In genomic region chr19:19485161-19485997, GRCh38 we compare ENCODE assay signal across 9 cellular contexts. TPM values are rescaled to one million over a fixed set of nuclear protein-coding genes. Genes with fewer than 3 reads are reported as not detected.
DNase-seq lines count a peak whose midpoint lies in the region; ATAC-seq, FAIRE-seq and TF ChIP-seq lines count a peak whose summit lies in the region.
"Had no signal": no experiment of that assay in that cellular context is flagged by ENCODE, and none has a peak within 500 bp of the region (broad histone marks: within the 10 kb centered on the region; RNA-seq: fewer than 3 reads in every experiment).

No MANE protein-coding gene starts in this region.

- peaks cover 27% of the 10 kb centered on the region for H3K4me1 Mint-ChIP-seq in activated T-helper 17 cell treated with anti-CD3 and anti-CD28 coated beads, Interleukin-2, amount 50 U/mL, for 72 hours

- TF ChIP-seq EP300 in transverse colon (IDR thresholded peaks at IDR 0.05; ENCODE audit: low read depth) = no peak

- peak overlapping the region; percentile 54 for H3K27ac Mint-ChIP-seq in activated T-helper 17 cell treated with anti-CD3 and anti-CD28 coated beads, Interleukin-2, amount 50 U/mL, for 72 hours

- H3K9me3 ChIP-seq in heart left ventricle (no peaks in the 10 kb centered on the region), right atrium auricular region (no peaks in the 10 kb centered on the region), transverse colon (no peaks in the 10 kb centered on the region)
- H3K9me3 ChIP-seq: Caco-2 had no signal

- TF ChIP-seq CTCF in heart left ventricle (IDR thresholded peaks at IDR 0.05) (no peak), right atrium auricular region (IDR thresholded peaks at IDR 0.05) (no peak), D721Med (IDR thresholded peaks at IDR 0.05; ENCODE audit: insufficient read depth, missing control alignments) (no peak), transverse colon (IDR thresholded peaks at IDR 0.05) (no peak)

- in situ Hi-C loops in transverse colon (cut with MboI; ENCODE audit: low pct_ligation_motif_present in 1 of 4, low pct_unique_long_range_greater_than_20kb in 1 of 4, low sequenced_read_pairs in 3 of 4) = loop anchor here in 3 of 4 donors (25.0 kb wide), 2 partner anchors 123 to 298 kb away; partner anchors contain the start of genes BORCS8 (in 1 of the 3) and RFXANK (in 1 of the 3)

- no peak overlapping the region for H3K4me3 Mint-ChIP-seq in activated T-helper 17 cell treated with anti-CD3 and anti-CD28 coated beads, Interleukin-2, amount 50 U/mL, for 72 hours

- DNase-seq in heart left ventricle (peak in 3 of 5 donors; percentile 53 to 71 (median 68)), right atrium auricular region (ENCODE audit: low spot score) (no peak), hepatic stellate cell (ENCODE audit: low spot score) (peak; percentile 77), stromal cell of bone marrow (ENCODE audit: low read depth) (peak; percentile 14), D721Med (ENCODE audit: insufficient read length, low spot score) (no peak), transverse colon (no peak)
- DNase-seq: Caco-2 had no signal

- intact Hi-C loops in heart left ventricle (cut with DNase I) = loop anchor here in 2 of 10 donors (5.0 to 10.0 kb wide), 3 partner anchors 78 to 341 kb away; partner anchors contain the start of gene GATAD2A (in 1 of the 2)
- intact Hi-C loops in transverse colon (cut with DNase I; ENCODE audit: low total_unique reads) = loop anchor here (2.0 kb wide), 1 partner anchor 117 kb away; no protein-coding TSS in a partner anchor

- H3K36me3 Mint-ChIP-seq in activated T-helper 17 cell treated with anti-CD3 and anti-CD28 coated beads, Interleukin-2, amount 50 U/mL, for 72 hours (ENCODE audit: low read depth) = peaks cover 22% of the 10 kb centered on the region

- no peaks in the 10 kb centered on the region for H3K27me3 ChIP-seq in heart left ventricle
- H3K27me3 ChIP-seq in right atrium auricular region = no peaks in the 10 kb centered on the region
- H3K27me3 ChIP-seq in transverse colon = no peaks in the 10 kb centered on the region

- H3K4me1 ChIP-seq in heart left ventricle (peaks cover 10 to 69% (median 45%) of the 10 kb centered on the region in 12 donors), right atrium auricular region (peaks cover 0 to 63% of the 10 kb centered on the region in 2 donors), transverse colon (peaks cover 15 to 45% (median 41%) of the 10 kb centered on the region in 4 donors)

- H3K4me3 ChIP-seq in heart left ventricle = no peak overlapping the region
- no peak overlapping the region for H3K4me3 ChIP-seq in right atrium auricular region
- no peak overlapping the region for H3K4me3 ChIP-seq in transverse colon

- FAIRE-seq in D721Med (lab: Jason Lieb, UNC) = no peak

- no peaks in the 10 kb centered on the region for H3K27me3 Mint-ChIP-seq in activated T-helper 17 cell treated with anti-CD3 and anti-CD28 coated beads, Interleukin-2, amount 50 U/mL, for 72 hours

- H3K9me3 Mint-ChIP-seq in activated T-helper 17 cell treated with anti-CD3 and anti-CD28 coated beads, Interleukin-2, amount 50 U/mL, for 72 hours = no peaks in the 10 kb centered on the region

- H3K36me3 ChIP-seq in heart left ventricle (peaks cover 0 to 38% (median 0%) of the 10 kb centered on the region in 9 donors), right atrium auricular region (no peaks in the 10 kb centered on the region), transverse colon (no peaks in the 10 kb centered on the region)

- ATAC-seq in heart left ventricle = peak in 2 of 4 donors; percentile 1 to 6
- ATAC-seq in activated T-helper 17 cell treated with anti-CD3 and anti-CD28 coated beads, Interleukin-2, amount 50 U/mL, for 72 hours (replicated peaks) = no peak
- ATAC-seq in HG02973 (IDR thresholded peaks at IDR 0.05; ENCODE audit: unreplicated experiment) = no peak

- peak overlapping the region in 3 of 12 donors; percentile 4 to 60 (median 18) for H3K27ac ChIP-seq in heart left ventricle
- H3K27ac ChIP-seq in right atrium auricular region = no peak overlapping the region
- H3K27ac ChIP-seq in transverse colon = no peak overlapping the region

- TF ChIP-seq POLR2A in heart left ventricle (IDR thresholded peaks at IDR 0.05) (no peak), transverse colon (IDR thresholded peaks at IDR 0.05) (no peak)

- 68 to 72% (median 69%) methylated on average over 15 of the region's 15 CpGs for WGBS in heart left ventricle, 4 donors
- WGBS in transverse colon (ENCODE audit: low coverage in 1 of 2), 2 donors = 76% methylated on average over 15 of the region's 15 CpGs; no CpG with 5 or more reads in 1 of the 2 donors

RNA-seq across cellular contexts. Expression of gene TSSK6, which starts 30.0 kb away (rescaled TPM):
- total RNA-seq in heart left ventricle (1 to 10 TPM in 1 of 9 donors, under 1 TPM in 8; 0.28 to 1.0 (median 0.54) TPM), right atrium auricular region (1 to 10 TPM; 1.2 to 1.3 TPM), transverse colon (10 to 100 TPM in 2 of 4 donors, 1 to 10 TPM in 2; 2.6 to 10.5 (median 6.8) TPM)
- under 1 TPM; 0.57 to 0.61 TPM for polyA plus RNA-seq in heart left ventricle
- 1 to 10 TPM; 4.1 to 4.5 TPM for total RNA-seq in activated T-helper 17 cell treated with anti-CD3 and anti-CD28 coated beads, Interleukin-2, amount 50 U/mL, for 72 hours

RNA-seq across cellular contexts. Expression of gene NDUFA13, which starts 30.6 kb away (rescaled TPM):
- total RNA-seq in heart left ventricle (1,000 to 10,000 TPM in 3 of 9 donors, 100 to 1,000 TPM in 6; 101 to 1,154 (median 960) TPM), right atrium auricular region (100 to 1,000 TPM in 1 of 2 donors, 10 to 100 TPM in 1; 59.3 to 198 TPM), transverse colon (100 to 1,000 TPM in 1 of 4 donors, 10 to 100 TPM in 3; 21.1 to 100 (median 76.0) TPM)
- polyA plus RNA-seq in heart left ventricle = 1,000 to 10,000 TPM in 1 of 2 donors, 100 to 1,000 TPM in 1; 856 to 1,476 TPM
- 100 to 1,000 TPM; 276 to 397 TPM for total RNA-seq in activated T-helper 17 cell treated with anti-CD3 and anti-CD28 coated beads, Interleukin-2, amount 50 U/mL, for 72 hours

RNA-seq across cellular contexts. Expression of gene YJEFN3, which starts 43.3 kb away (rescaled TPM):
- total RNA-seq in heart left ventricle = 1 to 10 TPM in 8 of 9 donors, not detected in 1; 1.2 to 5.4 (median 2.3) TPM
- polyA plus RNA-seq in heart left ventricle = 1 to 10 TPM; 3.6 to 5.3 TPM
- 1 to 10 TPM in 1 of 2 donors, under 1 TPM in 1; 0.85 to 1.5 TPM for total RNA-seq in right atrium auricular region
- total RNA-seq in activated T-helper 17 cell treated with anti-CD3 and anti-CD28 coated beads, Interleukin-2, amount 50 U/mL, for 72 hours = 10 to 100 TPM in 1 of 2 donors, 1 to 10 TPM in 1; 6.7 to 10.3 TPM
- 1 to 10 TPM; 3.5 to 6.0 (median 4.0) TPM for total RNA-seq in transverse colon

RNA-seq across cellular contexts. Expression of gene CILP2, which starts 52.7 kb away (rescaled TPM):
- total RNA-seq in heart left ventricle (under 1 TPM in 7 of 9 donors, not detected in 2; 0.07 to 0.61 (median 0.22) TPM), right atrium auricular region (under 1 TPM; 0.19 to 0.24 TPM), transverse colon (under 1 TPM in 1 of 4 donors, not detected in 3; 0.48 TPM)
- polyA plus RNA-seq in heart left ventricle = under 1 TPM; 0.08 to 0.24 TPM
- under 1 TPM; 0.26 to 0.97 TPM for total RNA-seq in activated T-helper 17 cell treated with anti-CD3 and anti-CD28 coated beads, Interleukin-2, amount 50 U/mL, for 72 hours

Comparison
In these comparisons a context has a peak if more than half of its experiments do, and no peak if none do; other contexts are left out.
1. DNase-seq: peak in heart left ventricle (3 of 5), hepatic stellate cell (single experiment) and stromal cell of bone marrow (single experiment); none in right atrium auricular region (single experiment), D721Med (single experiment) and transverse colon (single experiment).